Comparison of ENCODE assay signal across 29 cellular contexts in the genomic region with DNA sequence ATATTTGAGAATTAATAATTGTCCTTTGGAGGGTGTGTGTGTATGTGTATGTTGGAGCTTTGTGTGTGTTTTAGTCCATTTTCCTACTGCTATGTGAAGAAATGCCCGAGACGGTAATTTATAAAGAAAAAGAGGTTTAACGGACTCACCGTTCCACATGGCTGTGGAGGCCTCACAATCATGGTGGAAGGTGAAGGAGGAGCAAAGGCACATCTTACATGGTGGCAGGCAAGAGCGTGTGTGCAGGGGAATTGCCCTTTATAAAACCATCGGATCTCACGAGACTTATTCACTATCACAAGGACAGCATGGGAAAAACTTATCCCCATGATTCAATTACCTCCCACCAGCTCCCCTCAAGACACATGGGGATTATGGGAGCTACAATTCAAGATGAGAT. TPM values are rescaled to one million over a fixed set of nuclear protein-coding genes. Genes with fewer than 3 reads are reported as not detected.
"Had no signal": no experiment of that assay in that cellular context is flagged by ENCODE, and none has a peak within 500 bp of the region (broad histone marks: within the 10 kb centered on the region; RNA-seq: fewer than 3 reads in every experiment).

No MANE protein-coding gene starts in this region.

- H3K79me2 ChIP-seq: parathyroid adenoma had no signal

- H3K27ac ChIP-seq: neural progenitor cell, ovary, parathyroid adenoma, psoas muscle, stomach, thoracic aorta, thyroid gland, tibial nerve, upper lobe of right lung, vagina had no signal

- FAIRE-seq: small intestine had no signal

- DNase-seq: natural killer cell; occipital lobe; ovary; posterior cingulate gyrus; psoas muscle; right cardiac atrium; right lobe of liver; sigmoid colon; small intestine; stimulated activated CD4-positive, alpha-beta T cell treated with anti-CD3 and anti-CD28 coated beads, Interleukin-15, amount 100 ng/mL, for 24 hours; stimulated activated CD4-positive, alpha-beta T cell treated with anti-CD3 and anti-CD28 coated beads, Interleukin-2, amount 100 ng/mL, for 24 hours; stimulated activated CD4-positive, alpha-beta T cell treated with anti-CD3 and anti-CD28 coated beads, Interleukin-2, amount 100 ng/mL, for 48 hours; stimulated activated CD4-positive, alpha-beta T cell treated with anti-CD3 and anti-CD28 coated beads, Interleukin-4, amount 100 ng/mL, for 24 hours; stimulated activated naive B cell treated with anti-CD40 and anti-IgM and Interleukin-4, amounts not matched to agents 10 μg/mL and 1 μg/mL and 100 μg/mL, for 72 hours; stimulated activated naive CD4-positive, alpha-beta T cell treated with Interleukin-2 at 50 U/mL for 16 hours; stomach; thyroid gland; upper lobe of right lung had no signal

- H3K4me3 ChIP-seq: neural progenitor cell, ovary, psoas muscle, right lobe of liver, sigmoid colon, stomach, thoracic aorta, thyroid gland, tibial nerve, upper lobe of right lung, vagina had no signal

- H2AFZ ChIP-seq: neural progenitor cell, parathyroid adenoma had no signal

- H3K9me3 Mint-ChIP-seq: natural killer cell, neural progenitor cell had no signal

- H3K4me1 ChIP-seq: neural progenitor cell, parathyroid adenoma, psoas muscle, thyroid gland, upper lobe of right lung had no signal

- H3K27ac Mint-ChIP-seq: natural killer cell; nephron; neural progenitor cell; progenitor cell of endocrine pancreas; stimulated activated effector memory CD8-positive, alpha-beta T cell treated with anti-CD3 and anti-CD28 coated beads, Interleukin-12 subunit alpha, Interleukin-12 subunit beta, amount 100 ng/mL, for 72 hours; stimulated activated naive B cell treated with anti-CD40 and anti-IgM and Interleukin-4, amounts not matched to agents 10 μg/mL and 1 μg/mL and 100 μg/mL, for 72 hours; stimulated activated naive CD8-positive, alpha-beta T cell treated with anti-CD3 and anti-CD28 coated beads, Interleukin-15, Interleukin-2, amounts not matched to agents 100 ng/mL and 50 ng/mL, for 24 hours; type B pancreatic cell had no signal

- H3K4me2 ChIP-seq: neural progenitor cell had no signal

- H3K36me3 Mint-ChIP-seq: natural killer cell; neural progenitor cell; stimulated activated effector memory CD8-positive, alpha-beta T cell treated with anti-CD3 and anti-CD28 coated beads, Interleukin-12 subunit alpha, Interleukin-12 subunit beta, amount 100 ng/mL, for 72 hours; stimulated activated naive B cell treated with anti-CD40 and anti-IgM and Interleukin-4, amounts not matched to agents 10 μg/mL and 1 μg/mL and 100 μg/mL, for 72 hours; type B pancreatic cell had no signal

- H3K9me3 ChIP-seq: ovary, psoas muscle, right lobe of liver, sigmoid colon, stomach, thoracic aorta, thyroid gland, tibial nerve, upper lobe of right lung, vagina had no signal

- H3K27me3 ChIP-seq: neural progenitor cell, ovary, right lobe of liver, sigmoid colon, stomach, thyroid gland, tibial nerve, upper lobe of right lung, vagina had no signal

- H3K4me1 Mint-ChIP-seq: natural killer cell; nephron; neural progenitor cell; stimulated activated effector memory CD8-positive, alpha-beta T cell treated with anti-CD3 and anti-CD28 coated beads, Interleukin-12 subunit alpha, Interleukin-12 subunit beta, amount 100 ng/mL, for 72 hours; stimulated activated naive B cell treated with anti-CD40 and anti-IgM and Interleukin-4, amounts not matched to agents 10 μg/mL and 1 μg/mL and 100 μg/mL, for 72 hours had no signal

- H3K36me3 ChIP-seq: neural progenitor cell, ovary, right lobe of liver, sigmoid colon, stomach, thoracic aorta, thyroid gland, tibial nerve, upper lobe of right lung, vagina had no signal

- H3K9ac ChIP-seq: neural progenitor cell, parathyroid adenoma had no signal

- ATAC-seq: natural killer cell; psoas muscle; right cardiac atrium; stimulated activated effector memory CD8-positive, alpha-beta T cell treated with anti-CD3 and anti-CD28 coated beads, Interleukin-12 subunit alpha, Interleukin-12 subunit beta, amount 100 ng/mL, for 72 hours; stimulated activated naive B cell treated with anti-CD40 and anti-IgM and Interleukin-4, amounts not matched to agents 10 μg/mL and 1 μg/mL and 100 μg/mL, for 72 hours; upper lobe of right lung had no signal

- H3K4me3 Mint-ChIP-seq: natural killer cell; nephron; neural progenitor cell; stimulated activated effector memory CD8-positive, alpha-beta T cell treated with anti-CD3 and anti-CD28 coated beads, Interleukin-12 subunit alpha, Interleukin-12 subunit beta, amount 100 ng/mL, for 72 hours; stimulated activated naive B cell treated with anti-CD40 and anti-IgM and Interleukin-4, amounts not matched to agents 10 μg/mL and 1 μg/mL and 100 μg/mL, for 72 hours; stimulated activated naive CD8-positive, alpha-beta T cell treated with anti-CD3 and anti-CD28 coated beads, Interleukin-15, Interleukin-2, amounts not matched to agents 100 ng/mL and 50 ng/mL, for 24 hours; type B pancreatic cell had no signal

RNA-seq across cellular contexts. Expression of gene TMC1, which starts 44.1 kb away (rescaled TPM):
- total RNA-seq: natural killer cell, progenitor cell of endocrine pancreas, thoracic aorta, upper lobe of right lung, vagina had no signal
- polyA plus RNA-seq: neural cell had no signal
